In the genomic region with DNA sequence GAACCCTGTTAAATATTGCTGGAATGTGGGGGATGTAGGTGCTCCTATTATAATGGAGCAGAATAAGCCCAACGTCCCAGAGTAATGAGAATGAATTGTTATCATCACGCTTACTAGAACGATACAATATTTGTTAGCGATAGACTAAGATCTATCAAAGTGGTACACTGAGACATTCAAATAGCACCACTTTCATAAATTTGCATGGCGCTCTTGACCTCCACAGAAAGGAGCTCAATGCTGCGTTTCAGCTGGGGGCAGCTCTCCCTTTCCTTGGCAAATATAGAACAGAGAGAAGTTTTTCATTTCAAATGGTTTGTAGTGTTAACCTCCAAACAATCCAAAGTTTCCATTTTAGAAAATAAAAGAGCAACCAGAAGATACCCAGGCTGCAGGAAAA, we compare ENCODE assay signal across 2 cellular contexts.
A peak's percentile ranks its signal among the peaks of the same experiment; 100 is the strongest.
TF ChIP-seq lines count a peak whose summit lies in the region.

No MANE protein-coding gene starts in this region.

TF ChIP-seq in PFSK-1, 5 proteins besides CTCF, POLR2A, EP300 and RAD21:
- TF ChIP-seq POLR2AphosphoS5 (IDR thresholded peaks at IDR 0.05; ENCODE audit: low read depth, low read length) = no peak; the same call in 1 of the 2 replicates
- no peak for TF ChIP-seq SIN3A (IDR thresholded peaks at IDR 0.05; ENCODE audit: borderline replicate concordance, insufficient read depth, low read length)
- 0 out of 2 replicates have a peak, but pooled peaks have one; percentile 26 for TF ChIP-seq TAF1 (IDR thresholded peaks at IDR 0.05; ENCODE audit: borderline replicate concordance, insufficient read depth, low read length)
TF ChIP-seq in PFSK-1: peak in this region for 1.

TF ChIP-seq in H1, 55 proteins besides CTCF, POLR2A, EP300 and RAD21:
- TF ChIP-seq CHD1 (IDR thresholded peaks at IDR 0.05; ENCODE audit: low read depth, low read length) (no peak), SP4 (IDR thresholded peaks at IDR 0.05; ENCODE audit: low read length) (no peak), RBBP5 (IDR thresholded peaks at IDR 0.05; ENCODE audit: borderline replicate concordance, low read depth, low read length) (no peak), SIX5 (IDR thresholded peaks at IDR 0.05; ENCODE audit: low read depth, low read length) (no peak), TEAD4 (IDR thresholded peaks at IDR 0.05; ENCODE audit: low read depth, low read length) (0 out of 2 replicates have a peak, but pooled peaks have one; percentile 43)
- TF ChIP-seq, protein P1, sequence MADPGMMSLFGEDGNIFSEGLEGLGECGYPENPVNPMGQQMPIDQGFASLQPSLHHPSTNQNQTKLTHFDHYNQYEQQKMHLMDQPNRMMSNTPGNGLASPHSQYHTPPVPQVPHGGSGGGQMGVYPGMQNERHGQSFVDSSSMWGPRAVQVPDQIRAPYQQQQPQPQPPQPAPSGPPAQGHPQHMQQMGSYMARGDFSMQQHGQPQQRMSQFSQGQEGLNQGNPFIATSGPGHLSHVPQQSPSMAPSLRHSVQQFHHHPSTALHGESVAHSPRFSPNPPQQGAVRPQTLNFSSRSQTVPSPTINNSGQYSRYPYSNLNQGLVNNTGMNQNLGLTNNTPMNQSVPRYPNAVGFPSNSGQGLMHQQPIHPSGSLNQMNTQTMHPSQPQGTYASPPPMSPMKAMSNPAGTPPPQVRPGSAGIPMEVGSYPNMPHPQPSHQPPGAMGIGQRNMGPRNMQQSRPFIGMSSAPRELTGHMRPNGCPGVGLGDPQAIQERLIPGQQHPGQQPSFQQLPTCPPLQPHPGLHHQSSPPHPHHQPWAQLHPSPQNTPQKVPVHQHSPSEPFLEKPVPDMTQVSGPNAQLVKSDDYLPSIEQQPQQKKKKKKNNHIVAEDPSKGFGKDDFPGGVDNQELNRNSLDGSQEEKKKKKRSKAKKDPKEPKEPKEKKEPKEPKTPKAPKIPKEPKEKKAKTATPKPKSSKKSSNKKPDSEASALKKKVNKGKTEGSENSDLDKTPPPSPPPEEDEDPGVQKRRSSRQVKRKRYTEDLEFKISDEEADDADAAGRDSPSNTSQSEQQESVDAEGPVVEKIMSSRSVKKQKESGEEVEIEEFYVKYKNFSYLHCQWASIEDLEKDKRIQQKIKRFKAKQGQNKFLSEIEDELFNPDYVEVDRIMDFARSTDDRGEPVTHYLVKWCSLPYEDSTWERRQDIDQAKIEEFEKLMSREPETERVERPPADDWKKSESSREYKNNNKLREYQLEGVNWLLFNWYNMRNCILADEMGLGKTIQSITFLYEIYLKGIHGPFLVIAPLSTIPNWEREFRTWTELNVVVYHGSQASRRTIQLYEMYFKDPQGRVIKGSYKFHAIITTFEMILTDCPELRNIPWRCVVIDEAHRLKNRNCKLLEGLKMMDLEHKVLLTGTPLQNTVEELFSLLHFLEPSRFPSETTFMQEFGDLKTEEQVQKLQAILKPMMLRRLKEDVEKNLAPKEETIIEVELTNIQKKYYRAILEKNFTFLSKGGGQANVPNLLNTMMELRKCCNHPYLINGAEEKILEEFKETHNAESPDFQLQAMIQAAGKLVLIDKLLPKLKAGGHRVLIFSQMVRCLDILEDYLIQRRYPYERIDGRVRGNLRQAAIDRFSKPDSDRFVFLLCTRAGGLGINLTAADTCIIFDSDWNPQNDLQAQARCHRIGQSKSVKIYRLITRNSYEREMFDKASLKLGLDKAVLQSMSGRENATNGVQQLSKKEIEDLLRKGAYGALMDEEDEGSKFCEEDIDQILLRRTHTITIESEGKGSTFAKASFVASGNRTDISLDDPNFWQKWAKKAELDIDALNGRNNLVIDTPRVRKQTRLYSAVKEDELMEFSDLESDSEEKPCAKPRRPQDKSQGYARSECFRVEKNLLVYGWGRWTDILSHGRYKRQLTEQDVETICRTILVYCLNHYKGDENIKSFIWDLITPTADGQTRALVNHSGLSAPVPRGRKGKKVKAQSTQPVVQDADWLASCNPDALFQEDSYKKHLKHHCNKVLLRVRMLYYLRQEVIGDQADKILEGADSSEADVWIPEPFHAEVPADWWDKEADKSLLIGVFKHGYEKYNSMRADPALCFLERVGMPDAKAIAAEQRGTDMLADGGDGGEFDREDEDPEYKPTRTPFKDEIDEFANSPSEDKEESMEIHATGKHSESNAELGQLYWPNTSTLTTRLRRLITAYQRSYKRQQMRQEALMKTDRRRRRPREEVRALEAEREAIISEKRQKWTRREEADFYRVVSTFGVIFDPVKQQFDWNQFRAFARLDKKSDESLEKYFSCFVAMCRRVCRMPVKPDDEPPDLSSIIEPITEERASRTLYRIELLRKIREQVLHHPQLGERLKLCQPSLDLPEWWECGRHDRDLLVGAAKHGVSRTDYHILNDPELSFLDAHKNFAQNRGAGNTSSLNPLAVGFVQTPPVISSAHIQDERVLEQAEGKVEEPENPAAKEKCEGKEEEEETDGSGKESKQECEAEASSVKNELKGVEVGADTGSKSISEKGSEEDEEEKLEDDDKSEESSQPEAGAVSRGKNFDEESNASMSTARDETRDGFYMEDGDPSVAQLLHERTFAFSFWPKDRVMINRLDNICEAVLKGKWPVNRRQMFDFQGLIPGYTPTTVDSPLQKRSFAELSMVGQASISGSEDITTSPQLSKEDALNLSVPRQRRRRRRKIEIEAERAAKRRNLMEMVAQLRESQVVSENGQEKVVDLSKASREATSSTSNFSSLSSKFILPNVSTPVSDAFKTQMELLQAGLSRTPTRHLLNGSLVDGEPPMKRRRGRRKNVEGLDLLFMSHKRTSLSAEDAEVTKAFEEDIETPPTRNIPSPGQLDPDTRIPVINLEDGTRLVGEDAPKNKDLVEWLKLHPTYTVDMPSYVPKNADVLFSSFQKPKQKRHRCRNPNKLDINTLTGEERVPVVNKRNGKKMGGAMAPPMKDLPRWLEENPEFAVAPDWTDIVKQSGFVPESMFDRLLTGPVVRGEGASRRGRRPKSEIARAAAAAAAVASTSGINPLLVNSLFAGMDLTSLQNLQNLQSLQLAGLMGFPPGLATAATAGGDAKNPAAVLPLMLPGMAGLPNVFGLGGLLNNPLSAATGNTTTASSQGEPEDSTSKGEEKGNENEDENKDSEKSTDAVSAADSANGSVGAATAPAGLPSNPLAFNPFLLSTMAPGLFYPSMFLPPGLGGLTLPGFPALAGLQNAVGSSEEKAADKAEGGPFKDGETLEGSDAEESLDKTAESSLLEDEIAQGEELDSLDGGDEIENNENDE (IDR thresholded peaks at IDR 0.05; ENCODE audit: insufficient replicate concordance, low read length) = no peak
TF ChIP-seq in H1: peak in this region for 1.
